In the genomic region with DNA sequence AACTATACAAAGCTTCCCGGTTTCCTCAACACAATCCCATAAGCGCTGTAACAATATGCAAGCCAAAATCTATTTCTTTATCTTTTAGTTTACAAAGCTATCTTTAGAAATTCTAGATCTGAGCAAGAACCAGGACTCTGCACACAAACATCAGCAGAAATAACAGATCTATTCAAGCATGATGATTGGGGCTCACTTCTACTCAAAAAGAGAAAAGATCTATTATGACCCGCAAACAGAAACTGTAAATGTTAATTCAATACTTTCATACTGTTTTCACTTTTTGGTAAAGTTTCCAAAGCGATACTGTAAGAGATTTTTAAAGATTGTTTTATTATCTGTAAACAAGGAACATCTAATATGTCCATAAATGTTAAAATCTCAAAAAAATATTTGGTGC, we compare ENCODE assay signal across 8 cellular contexts.
DNase-seq lines count a peak whose midpoint lies in the region; ATAC-seq and TF ChIP-seq lines count a peak whose summit lies in the region.

No MANE protein-coding gene starts in this region.

- H3K4me2 ChIP-seq in OCI-LY7 (ENCODE audit: low read length), result peak overlapping the region; percentile 100
- H3K4me2 ChIP-seq in skeletal muscle satellite cell (ENCODE audit: low read length), result peak overlapping the region; percentile 100

- H3K9me3 ChIP-seq in OCI-LY7 (ENCODE audit: low read length) (no peaks in the 10 kb centered on the region), esophagus squamous epithelium (no peaks in the 10 kb centered on the region), skeletal muscle satellite cell (replicated peaks; ENCODE audit: low read length) (no peaks in the 10 kb centered on the region)

- intact Hi-C loops in OCI-LY7 (cut with micrococcal nuclease; ENCODE audit: unreplicated experiment), result loop anchor here (5.0 kb wide), 1 partner anchor 49 kb away; no protein-coding TSS in a partner anchor
- intact Hi-C loops in esophagus squamous epithelium (cut with DNase I), result loop anchor here (10.0 kb wide), 2 partner anchors 57 to 453 kb away; no protein-coding TSS in a partner anchor

- peak overlapping the region; percentile 71; the same call in 1 of the 2 replicates for H2AFZ ChIP-seq in OCI-LY7 (ENCODE audit: low read length)

- ATAC-seq in GM18858 (IDR thresholded peaks at IDR 0.05; ENCODE audit: unreplicated experiment) (peak; percentile 47), GM21723 (IDR thresholded peaks at IDR 0.05; ENCODE audit: unreplicated experiment) (no peak), GM19023 (IDR thresholded peaks at IDR 0.05; ENCODE audit: unreplicated experiment) (no peak)

- POLR2A ChIA-PET in OCI-LY7 (lab: Charles Lee), result interaction anchor here (0.7 to 1.6 kb wide), 3 partner anchors 11 to 1472 kb away, joined by 3 to 9 read pairs (median 7); no protein-coding TSS in a partner anchor

- H3K9ac ChIP-seq in skeletal muscle satellite cell (ENCODE audit: low read depth, low read length), result peak overlapping the region; percentile 88

- no peak for TF ChIP-seq POLR2A in esophagus squamous epithelium (IDR thresholded peaks at IDR 0.05)

- H3K36me3 ChIP-seq in OCI-LY7 (ENCODE audit: insufficient read depth, low read length) (no peaks in the 10 kb centered on the region), esophagus squamous epithelium (no peaks in the 10 kb centered on the region), skeletal muscle satellite cell (ENCODE audit: insufficient read depth, low read length) (no peaks in the 10 kb centered on the region)

- TF ChIP-seq CTCF in OCI-LY7 (conservative IDR thresholded peaks at IDR 0.05; ENCODE audit: low read length) (no peak), esophagus squamous epithelium (IDR thresholded peaks at IDR 0.05) (no peak)

- H3K4me1 ChIP-seq in OCI-LY7 (ENCODE audit: insufficient read depth, low read length, poor library complexity, severe bottlenecking), result peaks cover 24% of the 10 kb centered on the region
- H3K4me1 ChIP-seq in esophagus squamous epithelium, result peaks cover 13 to 71% (median 18%) of the 10 kb centered on the region in 3 donors
- peaks cover 14% of the 10 kb centered on the region for H3K4me1 ChIP-seq in skeletal muscle satellite cell (ENCODE audit: control insufficient read depth, insufficient read depth, low read length)

- WGBS in esophagus squamous epithelium, 2 donors, result 31 to 35% methylated on average over 4 of the region's 4 CpGs

- H4K20me1 ChIP-seq in OCI-LY7 (ENCODE audit: insufficient read depth, low read length), result peaks cover 10% of the 10 kb centered on the region; the same call in 1 of the 2 replicates

- H3K4me3 ChIP-seq in OCI-LY7 (ENCODE audit: low read depth, low read length, poor library complexity, severe bottlenecking) (peak overlapping the region; percentile 87), esophagus squamous epithelium (peak overlapping the region; percentile 81 to 96 (median 92)), skeletal muscle satellite cell (ENCODE audit: low read length) (peak overlapping the region; percentile 90)

- DNase-seq in OCI-LY7 (ENCODE audit: low spot score) (no peak), esophagus squamous epithelium (lab: John Stamatoyannopoulos, UW) (no peak), NCI-H1436 (lab: John Stamatoyannopoulos, UW) (no peak), UCSD-AML1 (lab: John Stamatoyannopoulos, UW; ENCODE audit: unreplicated experiment) (no peak)

- no TSS peak for BruUV-seq in OCI-LY7 (replicated peaks; lab: Mats Ljungman, UMichigan)

- no peaks in the 10 kb centered on the region for H3K9me2 ChIP-seq in OCI-LY7 (ENCODE audit: insufficient read depth, low read length)

- peaks cover 6% of the 10 kb centered on the region; the same call in 1 of the 2 replicates for H3K79me2 ChIP-seq in OCI-LY7 (ENCODE audit: insufficient read depth, low read depth, low read length)

- CTCF ChIA-PET in OCI-LY7 (lab: Charles Lee; ENCODE audit: unreplicated experiment), result no interaction called here

- H3K27ac ChIP-seq in OCI-LY7 (ENCODE audit: low read depth, low read length, poor library complexity, severe bottlenecking), result no peak overlapping the region
- H3K27ac ChIP-seq in esophagus squamous epithelium, result peak overlapping the region; percentile 96 to 98 (median 97)

- H3K27me3 ChIP-seq in esophagus squamous epithelium, result no peaks in the 10 kb centered on the region
- no peaks in the 10 kb centered on the region for H3K27me3 ChIP-seq in skeletal muscle satellite cell (ENCODE audit: control insufficient read depth, insufficient read depth, low read length)
